In the genomic region with DNA sequence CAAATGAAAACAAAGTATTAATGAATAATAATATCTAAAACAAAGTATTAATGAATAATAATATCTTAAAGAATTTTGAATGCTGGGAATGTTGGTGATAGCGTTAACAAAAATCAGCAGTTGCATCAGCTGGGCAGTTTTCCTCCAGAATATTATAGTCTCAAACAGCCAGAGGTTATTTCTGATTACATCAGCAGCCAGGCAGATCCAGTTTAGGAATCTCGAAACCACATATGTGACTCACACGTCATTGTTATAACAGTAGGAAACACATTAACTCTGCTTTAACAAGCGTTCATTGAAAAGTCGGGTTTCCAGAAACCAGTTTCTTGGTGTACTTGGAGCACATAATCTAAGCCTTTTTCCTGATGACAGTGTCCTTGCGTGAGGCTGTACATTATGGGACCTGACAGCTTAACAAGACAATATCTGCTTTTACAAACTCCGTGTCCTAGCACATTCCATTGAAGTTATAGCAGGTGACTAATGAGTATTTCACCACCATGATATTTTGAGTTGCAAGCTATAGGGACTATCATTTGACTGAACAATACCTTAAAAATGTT, we compare ENCODE assay signal across 11 cellular contexts.
A peak's percentile ranks its signal among the peaks of the same experiment; 100 is the strongest.
DNase-seq lines count a peak whose midpoint lies in the region; ATAC-seq, FAIRE-seq and TF ChIP-seq lines count a peak whose summit lies in the region.
"Had no signal": no experiment of that assay in that cellular context is flagged by ENCODE, and none has a peak within 500 bp of the region (broad histone marks: within the 10 kb centered on the region; RNA-seq: fewer than 3 reads in every experiment).

No MANE protein-coding gene starts in this region.

- WGBS in prostate gland, result 20% methylated on average over 7 of the region's 7 CpGs

- H3K36me3 ChIP-seq in RWPE2 (ENCODE audit: low read depth) (no peaks in the 10 kb centered on the region), prostate gland (no peaks in the 10 kb centered on the region)

- intact Hi-C loops in prostate gland (cut with DNase I), result no loop called here

- H3K36me3 Mint-ChIP-seq in nephron progenitor cell (ENCODE audit: low read depth), result no peaks in the 10 kb centered on the region
- H3K36me3 Mint-ChIP-seq in stimulated activated naive B cell treated with anti-CD40 and anti-IgM and Interleukin-4, amounts not matched to agents 10 μg/mL and 1 μg/mL and 100 μg/mL, for 72 hours, result peaks cover 8 to 12% of the 10 kb centered on the region in 2 donors
- H3K36me3 Mint-ChIP-seq in activated T-cell treated with anti-CD3 and anti-CD28 coated beads, Interleukin-2, amount 50 U/mL, for 24 hours (ENCODE audit: low read depth), result no peaks in the 10 kb centered on the region

- H3K9me3 ChIP-seq in RWPE2 (ENCODE audit: severe bottlenecking), result no peaks in the 10 kb centered on the region
- H3K9me3 ChIP-seq in prostate gland, result no peaks in the 10 kb centered on the region

- H3K27ac ChIP-seq in RWPE2 (ENCODE audit: poor library complexity, severe bottlenecking), result peak overlapping the region; percentile 99
- H3K27ac ChIP-seq in prostate gland, result no peak overlapping the region

- H3K27me3 Mint-ChIP-seq in nephron progenitor cell (ENCODE audit: low read depth, poor library complexity), result peaks cover 3% of the 10 kb centered on the region
- peaks cover 0 to 10% of the 10 kb centered on the region in 2 donors for H3K27me3 Mint-ChIP-seq in stimulated activated naive B cell treated with anti-CD40 and anti-IgM and Interleukin-4, amounts not matched to agents 10 μg/mL and 1 μg/mL and 100 μg/mL, for 72 hours
- peaks cover 3% of the 10 kb centered on the region for H3K27me3 Mint-ChIP-seq in activated T-cell treated with anti-CD3 and anti-CD28 coated beads, Interleukin-2, amount 50 U/mL, for 24 hours

- TF ChIP-seq POLR2A in H54 (IDR thresholded peaks at IDR 0.05; ENCODE audit: low read depth, low read length), result no peak
- no peak for TF ChIP-seq POLR2A in prostate gland (IDR thresholded peaks at IDR 0.05)

- no peak overlapping the region for H3K4me3 ChIP-seq in RWPE2 (ENCODE audit: severe bottlenecking)
- no peak overlapping the region for H3K4me3 ChIP-seq in prostate gland

- H3K4me1 ChIP-seq in RWPE2 (ENCODE audit: insufficient read depth, poor library complexity, severe bottlenecking), result peaks cover 46% of the 10 kb centered on the region
- H3K4me1 ChIP-seq in prostate gland (replicated peaks), result peaks cover 3% of the 10 kb centered on the region

- H3K4me1 Mint-ChIP-seq in nephron progenitor cell, result peaks cover 41% of the 10 kb centered on the region
- H3K4me1 Mint-ChIP-seq in stimulated activated naive B cell treated with anti-CD40 and anti-IgM and Interleukin-4, amounts not matched to agents 10 μg/mL and 1 μg/mL and 100 μg/mL, for 72 hours, result peaks cover 5 to 9% of the 10 kb centered on the region in 2 donors
- H3K4me1 Mint-ChIP-seq in activated T-cell treated with anti-CD3 and anti-CD28 coated beads, Interleukin-2, amount 50 U/mL, for 24 hours (ENCODE audit: low read depth), result no peaks in the 10 kb centered on the region

- FAIRE-seq in H54 (lab: Jason Lieb, UNC), result peak; percentile 96

- DNase-seq in H54 (ENCODE audit: insufficient read length, low spot score) (peak; percentile 60), RWPE2 (ENCODE audit: low spot score) (no peak), prostate gland (ENCODE audit: low spot score) (peak; percentile 13), nephron progenitor cell (no peak), nucleus accumbens (lab: John Stamatoyannopoulos, UW) (no peak)
- DNase-seq in stimulated activated naive B cell treated with anti-CD40 and anti-IgM and Interleukin-4, amounts not matched to agents 10 μg/mL and 1 μg/mL and 100 μg/mL, for 72 hours, result no peak
- DNase-seq in activated T-cell treated with anti-CD3 and anti-CD28 coated beads, Interleukin-2, amount 50 U/mL, for 24 hours, result no peak
- DNase-seq: NCI-H2227 treated with DMSO at 0.1 percent for 48 hours, T1000 had no signal

- H3K27ac Mint-ChIP-seq in nephron progenitor cell, result no peak overlapping the region
- H3K27ac Mint-ChIP-seq in stimulated activated naive B cell treated with anti-CD40 and anti-IgM and Interleukin-4, amounts not matched to agents 10 μg/mL and 1 μg/mL and 100 μg/mL, for 72 hours, result no peak overlapping the region
- H3K27ac Mint-ChIP-seq in activated T-cell treated with anti-CD3 and anti-CD28 coated beads, Interleukin-2, amount 50 U/mL, for 24 hours, result no peak overlapping the region

- H3K27me3 ChIP-seq in RWPE2 (ENCODE audit: insufficient read depth, poor library complexity, severe bottlenecking) (no peaks in the 10 kb centered on the region), prostate gland (replicated peaks; ENCODE audit: insufficient read depth) (no peaks in the 10 kb centered on the region)

- H3K4me3 Mint-ChIP-seq in nephron progenitor cell, result no peak overlapping the region
- H3K4me3 Mint-ChIP-seq in stimulated activated naive B cell treated with anti-CD40 and anti-IgM and Interleukin-4, amounts not matched to agents 10 μg/mL and 1 μg/mL and 100 μg/mL, for 72 hours, result no peak overlapping the region
- no peak overlapping the region for H3K4me3 Mint-ChIP-seq in activated T-cell treated with anti-CD3 and anti-CD28 coated beads, Interleukin-2, amount 50 U/mL, for 24 hours
- H3K4me3 Mint-ChIP-seq: dendritic cell treated with granulocyte-macrophage colony-stimulating factor and Interleukin-4, amounts not matched to agents 40 ng/mL and 50 ng/mL, for 4 days had no signal

- ATAC-seq in RWPE2 (ENCODE audit: low read depth), result peak; percentile 83
- ATAC-seq in esophagus mucosa, result peak; percentile 88
- ATAC-seq in stimulated activated naive B cell treated with anti-CD40 and anti-IgM and Interleukin-4, amounts not matched to agents 10 μg/mL and 1 μg/mL and 100 μg/mL, for 72 hours (replicated peaks), result no peak

- peaks cover 4% of the 10 kb centered on the region for H3K9me3 Mint-ChIP-seq in nephron progenitor cell
- peaks cover 4 to 6% of the 10 kb centered on the region in 2 donors for H3K9me3 Mint-ChIP-seq in stimulated activated naive B cell treated with anti-CD40 and anti-IgM and Interleukin-4, amounts not matched to agents 10 μg/mL and 1 μg/mL and 100 μg/mL, for 72 hours
- H3K9me3 Mint-ChIP-seq in activated T-cell treated with anti-CD3 and anti-CD28 coated beads, Interleukin-2, amount 50 U/mL, for 24 hours, result peaks cover 17% of the 10 kb centered on the region
- H3K9me3 Mint-ChIP-seq: dendritic cell treated with granulocyte-macrophage colony-stimulating factor and Interleukin-4, amounts not matched to agents 40 ng/mL and 50 ng/mL, for 4 days had no signal

- TF ChIP-seq CTCF in RWPE2 (IDR thresholded peaks at IDR 0.05; ENCODE audit: poor library complexity, severe bottlenecking), result no peak
- TF ChIP-seq CTCF in prostate gland (IDR thresholded peaks at IDR 0.05), result no peak
- no peak for TF ChIP-seq CTCF in nephron progenitor cell (IDR thresholded peaks at IDR 0.05)

Comparison
In these comparisons a context has a peak if more than half of its experiments do, and no peak if none do; other contexts are left out.
1. DNase-seq: peak in H54 (single experiment) and prostate gland (single experiment); none in RWPE2 (single experiment), nephron progenitor cell (single experiment), stimulated activated naive B cell treated with anti-CD40 and anti-IgM and Interleukin-4, amounts not matched to agents 10 μg/mL and 1 μg/mL and 100 μg/mL, for 72 hours (single experiment), nucleus accumbens (0 of 56) and activated T-cell treated with anti-CD3 and anti-CD28 coated beads, Interleukin-2, amount 50 U/mL, for 24 hours (single experiment).
2. ATAC-seq: peak in RWPE2 (single experiment) and esophagus mucosa (single experiment); none in stimulated activated naive B cell treated with anti-CD40 and anti-IgM and Interleukin-4, amounts not matched to agents 10 μg/mL and 1 μg/mL and 100 μg/mL, for 72 hours (0 of 2).